In genomic region chr1:33349778-33350610, GRCh38 we compare ENCODE assay signal across 8 cellular contexts. TPM values are rescaled to one million over a fixed set of nuclear protein-coding genes. Genes with fewer than 3 reads are reported as not detected.
DNase-seq lines count a peak whose midpoint lies in the region; ATAC-seq and TF ChIP-seq lines count a peak whose summit lies in the region.

No MANE protein-coding gene starts in this region.

- peaks cover 48% of the 10 kb centered on the region for H3K4me1 ChIP-seq in DND-41 (ENCODE audit: insufficient read depth, low read length)

- H3K9me3 Mint-ChIP-seq in nephron = no peaks in the 10 kb centered on the region

- peaks cover 33% of the 10 kb centered on the region for H4K20me1 ChIP-seq in DND-41 (ENCODE audit: insufficient read depth, low read length)

- peak overlapping the region; percentile 87 for H2AFZ ChIP-seq in DND-41 (ENCODE audit: low read depth, low read length)

- peak; percentile 82 for ATAC-seq in DND-41 (ENCODE audit: insufficient read depth, low read depth)
- peak; percentile 66 for ATAC-seq in GM21737 (IDR thresholded peaks at IDR 0.05; ENCODE audit: unreplicated experiment)
- ATAC-seq in stimulated activated naive CD8-positive, alpha-beta T cell treated with anti-CD3 and anti-CD28 coated beads, Interleukin-15, Interleukin-2, amounts not matched to agents 100 U/mL and 50 U/mL, for 24 hours = peak; percentile 93

- peaks cover 26% of the 10 kb centered on the region for H3K36me3 ChIP-seq in DND-41 (ENCODE audit: insufficient read depth, low read length)

- DNase-seq in DND-41 (peak; percentile 86), KG1 (lab: John Stamatoyannopoulos, UW) (peak; percentile 72), RPMI8226 (peak; percentile 94), fibroblast of the aortic adventitia (ENCODE audit: low read depth) (peak; percentile 64)
- peak; percentile 73 for DNase-seq in activated T-helper 9 cell treated with anti-CD3 and anti-CD28 coated beads, Interleukin-2, amount 50 U/mL, for 16 hours (ENCODE audit: low read depth)
- peak; percentile 84 for DNase-seq in stimulated activated naive CD8-positive, alpha-beta T cell treated with anti-CD3 and anti-CD28 coated beads, Interleukin-15, Interleukin-2, amounts not matched to agents 100 U/mL and 50 U/mL, for 24 hours

- H3K9me3 ChIP-seq in DND-41 (ENCODE audit: insufficient read depth, low read length, severe bottlenecking) = no peaks in the 10 kb centered on the region

- H3K4me1 Mint-ChIP-seq in nephron = peaks cover 50% of the 10 kb centered on the region

- TF ChIP-seq CTCF in DND-41 (IDR thresholded peaks at IDR 0.05; ENCODE audit: borderline replicate concordance, extremely low read depth, low read length, poor library complexity, severe bottlenecking) (no peak), fibroblast of the aortic adventitia (IDR thresholded peaks at IDR 0.05; ENCODE audit: insufficient read depth, low read length) (no peak), nephron (IDR thresholded peaks at IDR 0.05; ENCODE audit: unreplicated experiment in 3 of 3) (no peak)

- no peaks in the 10 kb centered on the region for H3K27me3 ChIP-seq in DND-41 (ENCODE audit: insufficient read depth, low read length, poor library complexity)

- H3K27ac ChIP-seq in DND-41 (ENCODE audit: low read length) = peak overlapping the region; percentile 81

- peaks cover 9% of the 10 kb centered on the region for H3K36me3 Mint-ChIP-seq in nephron (ENCODE audit: low read depth)

- H3K4me3 ChIP-seq in DND-41 (ENCODE audit: low read depth in 1 of 2, low read length in 2 of 2) = peak overlapping the region; percentile 33 to 67
- peak overlapping the region; percentile 82 for H3K4me3 ChIP-seq in fibroblast of the aortic adventitia (ENCODE audit: low read depth, low read length)

- no peaks in the 10 kb centered on the region for H3K27me3 Mint-ChIP-seq in nephron (ENCODE audit: low read depth)

- peak overlapping the region; percentile 82 for H3K9ac ChIP-seq in DND-41 (ENCODE audit: low read depth, low read length)

- peaks cover 46% of the 10 kb centered on the region for H3K79me2 ChIP-seq in DND-41 (ENCODE audit: insufficient read depth, low read length)

- peak overlapping the region; percentile 90 to 95 (median 92) for H3K27ac Mint-ChIP-seq in nephron

- H3K4me2 ChIP-seq in DND-41 (ENCODE audit: insufficient read depth, low read length) = peak overlapping the region; percentile 97

- peak overlapping the region; percentile 87 to 91 (median 91) for H3K4me3 Mint-ChIP-seq in nephron

RNA-seq across cellular contexts. Expression of gene A3GALT2, which starts 29.1 kb away (rescaled TPM):
- total RNA-seq in fibroblast of the aortic adventitia (ENCODE audit: low replicate concordance) = not detected in 2 replicates

Comparison
In these comparisons a context has a peak if more than half of its experiments do, and no peak if none do; other contexts are left out.
1. Peak in every context shown above with its lines: DNase-seq, ATAC-seq, H3K4me3 ChIP-seq and H3K27ac ChIP-seq.